ENCODE assay signal across 8 cellular contexts in genomic region chr16:71893888-71894228, GRCh38. TPM values are rescaled to one million over a fixed set of nuclear protein-coding genes. Genes with fewer than 3 reads are reported as not detected.
DNase-seq lines count a peak whose midpoint lies in the region; ATAC-seq, FAIRE-seq and TF ChIP-seq lines count a peak whose summit lies in the region.

No MANE protein-coding gene starts in this region.

- DNase-seq in cardiac muscle cell (ENCODE audit: low read depth in 1 of 2, low spot score in 1 of 2) (no peak), left cardiac atrium (no peak), GM12878 (ENCODE audit: low read depth, low spot score) (no peak), mesenchymal stem cell (no peak), upper lobe of right lung (no peak), AG20443 (ENCODE audit: low spot score) (no peak), NCI-H2227 treated with DMSO at 0.1 percent for 48 hours (lab: John Stamatoyannopoulos, UW) (no peak)

- ATAC-seq in left cardiac atrium (no peak), GM12878 (no peak), upper lobe of right lung (no peak), HG03135 (IDR thresholded peaks at IDR 0.05; ENCODE audit: unreplicated experiment) (no peak)

- H3K27me3 ChIP-seq in cardiac muscle cell (no peaks in the 10 kb centered on the region), GM12878 (replicated peaks in 1 of 2; ENCODE audit: control insufficient read depth in 2 of 2, insufficient read depth in 2 of 2, low read length in 1 of 2) (no peaks in the 10 kb centered on the region), mesenchymal stem cell (ENCODE audit: control insufficient read depth in 1 of 2, insufficient read depth in 1 of 2, low read length in 2 of 2) (no peaks in the 10 kb centered on the region), upper lobe of right lung (no peaks in the 10 kb centered on the region)

- H2BK5ac ChIP-seq in mesenchymal stem cell (ENCODE audit: low read depth, low read length, poor library complexity, severe bottlenecking): no peak overlapping the region

- TF ChIP-seq RAD21 in GM12878 (IDR thresholded peaks at IDR 0.05; ENCODE audit: insufficient read depth, low read depth, low read length): no peak

- no peak overlapping the region for H2BK12ac ChIP-seq in mesenchymal stem cell (ENCODE audit: low read length in 2 of 2)

- H3K18ac ChIP-seq in mesenchymal stem cell (ENCODE audit: low read depth in 1 of 2, low read length in 2 of 2): peak overlapping the region in 1 of 2 experiments; percentile 24

- intact Hi-C loops in left cardiac atrium (cut with DNase I): loop anchor here in 1 of 2 donors (2.0 kb wide), 2 partner anchors 67 to 85 kb away; partner anchors contain the start of gene AP1G1
- intact Hi-C loops in GM12878 (cut with micrococcal nuclease; ENCODE audit: unreplicated experiment): loop anchor here (2.0 to 10.0 kb wide), 4 partner anchors 49 to 201 kb away; partner anchors contain the start of genes AP1G1, ATXN1L, DHX38 and TXNL4B
- intact Hi-C loops in upper lobe of right lung (cut with DNase I): no loop called here

- CTCF ChIA-PET in GM12878 (lab: Yijun Ruan, JAX): interaction anchor here (0.6 to 5.4 kb wide), 11 partner anchors 11 to 274 kb away, joined by 3 to 38 read pairs (median 3); partner anchors contain the start of gene ZNF821

- no peak overlapping the region for H4K8ac ChIP-seq in mesenchymal stem cell (ENCODE audit: low read length)

- no peak overlapping the region for H3K14ac ChIP-seq in mesenchymal stem cell (ENCODE audit: low read length in 2 of 2)

- H4K91ac ChIP-seq in mesenchymal stem cell (ENCODE audit: low read length): no peak overlapping the region

- no peak overlapping the region for H2BK120ac ChIP-seq in mesenchymal stem cell (ENCODE audit: low read depth, low read length)

- no TSS peak for BruUV-seq in GM12878 (replicated peaks; lab: Mats Ljungman, UMichigan)

- H2AFZ ChIP-seq in GM12878 (ENCODE audit: control insufficient read depth, low read depth, low read length) (peak overlapping the region; percentile 79), mesenchymal stem cell (ENCODE audit: low read depth, low read length) (no peak overlapping the region)

- TF ChIP-seq EP300 in GM12878 (IDR thresholded peaks at IDR 0.05; ENCODE audit: borderline replicate concordance in 1 of 2, control insufficient read depth in 1 of 2, low read depth in 2 of 2, low read length in 2 of 2): no peak

- H3K9me3 ChIP-seq in cardiac muscle cell (ENCODE audit: low read depth): no peaks in the 10 kb centered on the region
- no peaks in the 10 kb centered on the region for H3K9me3 ChIP-seq in GM12878 (replicated peaks; ENCODE audit: control insufficient read depth, insufficient read depth, low read length)
- H3K9me3 ChIP-seq in mesenchymal stem cell (ENCODE audit: control insufficient read depth, low read length): no peaks in the 10 kb centered on the region
- no peaks in the 10 kb centered on the region for H3K9me3 ChIP-seq in upper lobe of right lung

- POLR2A ChIA-PET in GM12878 (lab: Charles Lee): interaction anchor here (0.6 to 4.5 kb wide), 8 partner anchors 10 to 328 kb away, joined by 3 to 34 read pairs (median 4); partner anchors contain the start of gene ZNF821

- H3K4me1 ChIP-seq in cardiac muscle cell (ENCODE audit: low read depth) (peaks cover 7% of the 10 kb centered on the region), GM12878 (ENCODE audit: control insufficient read depth, insufficient read depth, low read length) (no peaks in the 10 kb centered on the region), mesenchymal stem cell (ENCODE audit: control insufficient read depth, insufficient read depth, low read depth, low read length) (peaks cover 4% of the 10 kb centered on the region), upper lobe of right lung (peaks cover 25% of the 10 kb centered on the region)

- no peak overlapping the region for H2AK5ac ChIP-seq in mesenchymal stem cell (ENCODE audit: low read length, severe bottlenecking)

- H3K4ac ChIP-seq in mesenchymal stem cell (ENCODE audit: low read depth in 1 of 2, low read length in 2 of 2): peak overlapping the region in 1 of 2 experiments; percentile 75

- no peak for TF ChIP-seq POLR2A in GM12878 (IDR thresholded peaks at IDR 0.05; ENCODE audit: low read depth, low read length)

- TF ChIP-seq CTCF in cardiac muscle cell (IDR thresholded peaks at IDR 0.05; ENCODE audit: low read depth, low read length) (no peak), GM12878 (IDR thresholded peaks at IDR 0.05 in 2 of 3, conservative IDR thresholded peaks at IDR 0.05 in 1 of 3; ENCODE audit: control insufficient read depth in 2 of 3, extremely low read depth in 1 of 3, insufficient read depth in 1 of 3, low read depth in 3 of 3, low read length in 3 of 3) (no peak), upper lobe of right lung (IDR thresholded peaks at IDR 0.05) (no peak)

- peak overlapping the region; percentile 56 for H3K4me2 ChIP-seq in GM12878 (ENCODE audit: control insufficient read depth, insufficient read depth)
- H3K4me2 ChIP-seq in mesenchymal stem cell (ENCODE audit: low read length, poor library complexity, severe bottlenecking): peak overlapping the region; percentile 96

- RAD21 ChIA-PET in GM12878 (lab: Charles Lee; ENCODE audit: unreplicated experiment): interaction anchor here (0.7 to 3.1 kb wide), 11 partner anchors 8 to 223 kb away, joined by 3 to 14 read pairs (median 3); no protein-coding TSS in a partner anchor

- H3K79me2 ChIP-seq in GM12878 (ENCODE audit: control insufficient read depth, insufficient read depth, low read length): peaks cover 41% of the 10 kb centered on the region

- H2BK15ac ChIP-seq in mesenchymal stem cell (ENCODE audit: low read depth, poor library complexity, severe bottlenecking): no peak overlapping the region

- SMC1A ChIA-PET in GM12878 (lab: Charles Lee; ENCODE audit: uncharacterized antibody, unreplicated experiment): interaction anchor here (0.6 to 2.1 kb wide), 9 partner anchors 8 to 242 kb away, joined by 3 to 15 read pairs (median 3); no protein-coding TSS in a partner anchor

- no peak overlapping the region for H3K23ac ChIP-seq in mesenchymal stem cell (ENCODE audit: low read length in 2 of 2)

- H3K4me3 ChIP-seq in cardiac muscle cell (peak overlapping the region; percentile 85), GM12878 (peak overlapping the region; percentile 91), mesenchymal stem cell (ENCODE audit: insufficient read depth in 1 of 2, low read depth in 1 of 2, low read length in 2 of 2) (peak overlapping the region in 1 of 2 experiments; percentile 93), upper lobe of right lung (peak overlapping the region; percentile 99)

- peak; percentile 65 for FAIRE-seq in GM12878 (lab: Jason Lieb, UNC)

- in situ Hi-C loops in GM12878 (cut with MboI): no loop called here

- H3K36me3 ChIP-seq in cardiac muscle cell (no peaks in the 10 kb centered on the region), GM12878 (ENCODE audit: control insufficient read depth in 2 of 2, insufficient read depth in 2 of 2, low read length in 1 of 2) (no peaks in the 10 kb centered on the region), mesenchymal stem cell (ENCODE audit: control insufficient read depth in 1 of 2, insufficient read depth in 2 of 2, low read depth in 1 of 2, low read length in 2 of 2) (peaks cover 7 to 8% of the 10 kb centered on the region in 2 experiments), upper lobe of right lung (no peaks in the 10 kb centered on the region)

- peak overlapping the region; percentile 93 for H3K27ac ChIP-seq in cardiac muscle cell
- peak overlapping the region; percentile 98 for H3K27ac ChIP-seq in GM12878 (ENCODE audit: control insufficient read depth, insufficient read depth)
- H3K27ac ChIP-seq in mesenchymal stem cell (ENCODE audit: low read length, poor library complexity, severe bottlenecking): peak overlapping the region; percentile 95
- H3K27ac ChIP-seq in upper lobe of right lung: peak overlapping the region; percentile 95

- 36% methylated on average over 7 of the region's 7 CpGs for WGBS in GM12878 (ENCODE audit: insufficient coverage, insufficient replicate concordance, low lambda C conversion rate, missing lambda C conversion rate)
- 58% methylated on average over 5 of the region's 7 CpGs for WGBS in mesenchymal stem cell

- peaks cover 2% of the 10 kb centered on the region for H3K79me1 ChIP-seq in mesenchymal stem cell (replicated peaks; ENCODE audit: low read length, poor library complexity, severe bottlenecking)

- H3K9ac ChIP-seq in GM12878 (ENCODE audit: control insufficient read depth, insufficient read depth, low read length): peak overlapping the region; percentile 99
- H3K9ac ChIP-seq in mesenchymal stem cell (ENCODE audit: low read length): peak overlapping the region; percentile 97

- H4K20me1 ChIP-seq in GM12878 (ENCODE audit: control insufficient read depth, insufficient read depth): no peaks in the 10 kb centered on the region

RNA-seq across cellular contexts. Expression of gene IST1, which starts 1.5 kb away (rescaled TPM):
- total RNA-seq in cardiac muscle cell: 180 and 248 TPM in 2 replicates
- polyA plus RNA-seq in cardiac muscle cell: 164 and 227 TPM in 2 replicates
- 100 to 1,000 TPM; 117 to 138 TPM for total RNA-seq in left cardiac atrium
- 347 and 367 TPM in 2 replicates for total RNA-seq in GM12878 (2013; cell fraction: nucleolus; rRNA removed)
- total RNA-seq in GM12878 (2014; rRNA removed): 133 and 160 TPM in 2 replicates
- 148 and 150 TPM in 2 replicates for total RNA-seq in GM12878 (2014; rRNA removed; fragmentation: Illumina TruSeq; extraction: Trizol)
- total RNA-seq in GM12878 (2021): 134 and 140 TPM in 2 replicates
- 130 TPM for polyA plus RNA-seq in GM12878 (2011; ENCODE audit: low read depth)
- 277 and 293 TPM in 2 replicates for polyA plus RNA-seq in GM12878 (2011; rRNA removed)
- 195 and 230 TPM in 2 replicates for polyA plus RNA-seq in GM12878 (2011; cell fraction: cytosol; rRNA removed)
- polyA plus RNA-seq in GM12878 (2011; cell fraction: nucleus; rRNA removed): 237 and 271 TPM in 2 replicates
- 158 and 177 TPM in 2 replicates for polyA plus RNA-seq in GM12878 (2012)
- 189 and 196 TPM in 2 replicates for polyA plus RNA-seq in GM12878 (2014; fragmentation: Illumina TruSeq; extraction: Trizol)
- polyA plus RNA-seq in GM12878 (2014; fragmentation: Nextera tagmentation; extraction: Ambion mirVana): 100 to 1,000 TPM in 1 of 2 experiments, 10 to 100 TPM in 1; 97.3 to 136 TPM
- 120 and 155 TPM in 2 replicates for polyA plus RNA-seq in GM12878 (2014; rRNA removed)
- polyA plus RNA-seq in GM12878 (2016; fragmentation: Nextera tagmentation; extraction: Ambion mirVana): 100 to 1,000 TPM; 113 to 125 TPM
- 190 and 206 TPM in 2 replicates for polyA minus RNA-seq in GM12878 (2011; rRNA and poly(A)+ RNA removed)
- 44.1 and 49.4 TPM in 2 replicates for polyA minus RNA-seq in GM12878 (2011; cell fraction: cytosol; rRNA and poly(A)+ RNA removed)
- 53.4 and 67.3 TPM in 2 replicates for polyA minus RNA-seq in GM12878 (2011; cell fraction: nucleus; rRNA and poly(A)+ RNA removed)
- 77.7 TPM for polyA plus RNA-seq in mesenchymal stem cell (2013, experiment 1 of 2)
- 76.1 TPM for polyA plus RNA-seq in mesenchymal stem cell (2013, experiment 2 of 2)
- total RNA-seq in upper lobe of right lung: 184 TPM

RNA-seq across cellular contexts. Expression of gene ZNF821, which starts 9.9 kb away (rescaled TPM):
- 24.9 and 25.1 TPM in 2 replicates for total RNA-seq in cardiac muscle cell
- polyA plus RNA-seq in cardiac muscle cell: 19.6 and 28.7 TPM in 2 replicates
- total RNA-seq in left cardiac atrium: 1 to 10 TPM; 3.6 to 5.7 TPM
- 10.0 and 10.3 TPM in 2 replicates for total RNA-seq in GM12878 (2013; cell fraction: nucleolus; rRNA removed)
- total RNA-seq in GM12878 (2014; rRNA removed): 4.5 and 6.9 TPM in 2 replicates
- 3.9 and 6.0 TPM in 2 replicates for total RNA-seq in GM12878 (2014; rRNA removed; fragmentation: Illumina TruSeq; extraction: Trizol)
- total RNA-seq in GM12878 (2021): 7.2 and 7.9 TPM in 2 replicates
- polyA plus RNA-seq in GM12878 (2011; ENCODE audit: low read depth): 6.8 TPM
- 6.5 and 7.5 TPM in 2 replicates for polyA plus RNA-seq in GM12878 (2011; rRNA removed)
- polyA plus RNA-seq in GM12878 (2011; cell fraction: cytosol; rRNA removed): 7.2 and 7.5 TPM in 2 replicates
- polyA plus RNA-seq in GM12878 (2011; cell fraction: nucleus; rRNA removed): 10.5 and 11.7 TPM in 2 replicates
- polyA plus RNA-seq in GM12878 (2012): 9.6 and 12.2 TPM in 2 replicates
- 3.8 and 5.4 TPM in 2 replicates for polyA plus RNA-seq in GM12878 (2014; fragmentation: Illumina TruSeq; extraction: Trizol)
- 1 to 10 TPM in 1 of 2 experiments, under 1 TPM in 1; 0.82 to 2.0 TPM for polyA plus RNA-seq in GM12878 (2014; fragmentation: Nextera tagmentation; extraction: Ambion mirVana)
- 5.6 and 8.9 TPM in 2 replicates for polyA plus RNA-seq in GM12878 (2014; rRNA removed)
- polyA plus RNA-seq in GM12878 (2016; fragmentation: Nextera tagmentation; extraction: Ambion mirVana): 1 to 10 TPM; 6.6 to 9.9 TPM
- 4.8 and 8.2 TPM in 2 replicates for polyA minus RNA-seq in GM12878 (2011; rRNA and poly(A)+ RNA removed)
- 2.1 and 6.2 TPM in 2 replicates for polyA minus RNA-seq in GM12878 (2011; cell fraction: cytosol; rRNA and poly(A)+ RNA removed)
- 5.6 and 8.8 TPM in 2 replicates for polyA minus RNA-seq in GM12878 (2011; cell fraction: nucleus; rRNA and poly(A)+ RNA removed)
- 4.8 TPM for polyA plus RNA-seq in mesenchymal stem cell (2013, experiment 1 of 2)
- 4.9 TPM for polyA plus RNA-seq in mesenchymal stem cell (2013, experiment 2 of 2)
- 5.6 TPM for total RNA-seq in upper lobe of right lung

RNA-seq across cellular contexts. Expression of gene ATXN1L, which starts 48.1 kb away (rescaled TPM):
- total RNA-seq in cardiac muscle cell: 16.0 and 20.9 TPM in 2 replicates
- 6.8 and 12.6 TPM in 2 replicates for polyA plus RNA-seq in cardiac muscle cell
- 10 to 100 TPM; 16.8 to 21.4 TPM for total RNA-seq in left cardiac atrium
- 29.0 and 33.2 TPM in 2 replicates for total RNA-seq in GM12878 (2013; cell fraction: nucleolus; rRNA removed)
- 7.4 and 8.6 TPM in 2 replicates for total RNA-seq in GM12878 (2014; rRNA removed)
- total RNA-seq in GM12878 (2014; rRNA removed; fragmentation: Illumina TruSeq; extraction: Trizol): 11.4 and 11.9 TPM in 2 replicates
- 13.9 and 14.6 TPM in 2 replicates for total RNA-seq in GM12878 (2021)
- 10.6 TPM for polyA plus RNA-seq in GM12878 (2011; ENCODE audit: low read depth)
- polyA plus RNA-seq in GM12878 (2011; rRNA removed): 13.7 and 13.9 TPM in 2 replicates
- 10.2 and 12.5 TPM in 2 replicates for polyA plus RNA-seq in GM12878 (2011; cell fraction: cytosol; rRNA removed)
- 27.6 and 33.0 TPM in 2 replicates for polyA plus RNA-seq in GM12878 (2011; cell fraction: nucleus; rRNA removed)
- 14.0 and 17.4 TPM in 2 replicates for polyA plus RNA-seq in GM12878 (2012)
- 12.2 and 15.7 TPM in 2 replicates for polyA plus RNA-seq in GM12878 (2014; fragmentation: Illumina TruSeq; extraction: Trizol)
- polyA plus RNA-seq in GM12878 (2014; fragmentation: Nextera tagmentation; extraction: Ambion mirVana): 1 to 10 TPM; 1.8 to 2.0 TPM
- polyA plus RNA-seq in GM12878 (2014; rRNA removed): 9.8 and 9.9 TPM in 2 replicates
- polyA plus RNA-seq in GM12878 (2016; fragmentation: Nextera tagmentation; extraction: Ambion mirVana): 1 to 10 TPM; 6.4 to 6.6 TPM
- 15.1 and 19.2 TPM in 2 replicates for polyA minus RNA-seq in GM12878 (2011; rRNA and poly(A)+ RNA removed)
- 3.3 and 3.7 TPM in 2 replicates for polyA minus RNA-seq in GM12878 (2011; cell fraction: cytosol; rRNA and poly(A)+ RNA removed)
- polyA minus RNA-seq in GM12878 (2011; cell fraction: nucleus; rRNA and poly(A)+ RNA removed): 11.6 and 23.0 TPM in 2 replicates
- 10.0 TPM for polyA plus RNA-seq in mesenchymal stem cell (2013, experiment 1 of 2)
- 11.1 TPM for polyA plus RNA-seq in mesenchymal stem cell (2013, experiment 2 of 2)
- total RNA-seq in upper lobe of right lung: 32.2 TPM
